In genomic region chr4:7768736-7769135, GRCh38 we compare ENCODE assay signal across 21 cellular contexts.
DNase-seq lines count a peak whose midpoint lies in the region; ATAC-seq and TF ChIP-seq lines count a peak whose summit lies in the region.
"Had no signal": no experiment of that assay in that cellular context is flagged by ENCODE, and none has a peak within 500 bp of the region (broad histone marks: within the 10 kb centered on the region; RNA-seq: fewer than 3 reads in every experiment).

No MANE protein-coding gene starts in this region.

- no peak overlapping the region for H3K9ac ChIP-seq in BLaER1
- H3K9ac ChIP-seq: KMS-11 had no signal

- H4K20me1 ChIP-seq in BLaER1 = no peaks in the 10 kb centered on the region

- H3K4me2 ChIP-seq in BLaER1 = peak overlapping the region; percentile 70
- H3K4me2 ChIP-seq: KMS-11 had no signal

- peak overlapping the region; percentile 59 for H3K4me3 Mint-ChIP-seq in endothelial cell (ENCODE audit: unreplicated experiment)
- H3K4me3 Mint-ChIP-seq: CD4-positive, alpha-beta T cell had no signal

- TF ChIP-seq POLR2A in spleen (IDR thresholded peaks at IDR 0.05) = no peak

- peaks cover 10% of the 10 kb centered on the region for H3K27me3 Mint-ChIP-seq in endothelial cell (ENCODE audit: unreplicated experiment)
- H3K27me3 Mint-ChIP-seq: CD4-positive, alpha-beta T cell had no signal

- H3K4me3 ChIP-seq in BLaER1 = no peak overlapping the region
- no peak overlapping the region for H3K4me3 ChIP-seq in H7 (ENCODE audit: insufficient read depth, low read depth, low read length)
- no peak overlapping the region for H3K4me3 ChIP-seq in spleen

- no peak for ATAC-seq in activated CD4-positive, CD25-positive, alpha-beta regulatory T cell treated with anti-CD3 and anti-CD28 coated beads, Interleukin-2, amount 50 U/mL, for 24 hours
- ATAC-seq: Right ventricle myocardium inferior had no signal

- 85 to 96% (median 92%) methylated on average over 13 to 16 of the region's 16 CpGs for WGBS in spleen, 5 donors

- peaks cover 41% of the 10 kb centered on the region for H3K4me1 ChIP-seq in BLaER1
- peaks cover 0 to 16% (median 0%) of the 10 kb centered on the region in 6 donors for H3K4me1 ChIP-seq in spleen

- H3K27me3 ChIP-seq in BLaER1 (no peaks in the 10 kb centered on the region), H7 (ENCODE audit: control insufficient read depth, insufficient read depth, low read length) (no peaks in the 10 kb centered on the region), spleen (replicated peaks in 1 of 7) (no peaks in the 10 kb centered on the region)
- H3K27me3 ChIP-seq: BE2C had no signal

- DNase-seq in H7 (peak; percentile 39), endothelial cell (ENCODE audit: low spot score) (no peak), spleen (peak; percentile 66), T-helper 9 cell (no peak), 8988T (no peak)
- DNase-seq: BE2C; CD4-positive, alpha-beta T cell; COR-L47; DMS79; HCEC 1CT; NCI-H1092 treated with DMSO at 0.1 percent for 48 hours; NCI-H146; NCI-H2029; NCI-H226; NCI-H524; NCI-H82; OCI-M1 had no signal

- no peaks in the 10 kb centered on the region for H3K9me3 Mint-ChIP-seq in endothelial cell (ENCODE audit: unreplicated experiment)
- H3K9me3 Mint-ChIP-seq: CD4-positive, alpha-beta T cell had no signal

- intact Hi-C loops in spleen (cut with DNase I; ENCODE audit: low total_unique reads) = no loop called here

- H3K27ac Mint-ChIP-seq in endothelial cell (ENCODE audit: unreplicated experiment) = no peak overlapping the region
- H3K27ac Mint-ChIP-seq: CD4-positive, alpha-beta T cell had no signal

- TF ChIP-seq CTCF in endothelial cell (IDR thresholded peaks at IDR 0.05; ENCODE audit: unreplicated experiment) (no peak), spleen (IDR thresholded peaks at IDR 0.05 in 8 of 11, conservative IDR thresholded peaks at IDR 0.05 in 3 of 11) (no peak)

- H3K36me3 ChIP-seq in BLaER1 (peaks cover 24% of the 10 kb centered on the region; the same call in 1 of the 2 replicates), H7 (replicated peaks; ENCODE audit: control insufficient read depth, insufficient read depth, low read length) (peaks cover 1% of the 10 kb centered on the region), spleen (peaks cover 0 to 92% (median 30%) of the 10 kb centered on the region in 6 donors)

- H3K27ac ChIP-seq in BLaER1 (no peak overlapping the region), spleen (no peak overlapping the region)
- H3K27ac ChIP-seq: KMS-11 had no signal

- H3K36me3 Mint-ChIP-seq in endothelial cell (ENCODE audit: low read depth, unreplicated experiment) = peaks cover 46% of the 10 kb centered on the region

- H3K9me3 ChIP-seq in BLaER1 (no peaks in the 10 kb centered on the region), spleen (no peaks in the 10 kb centered on the region)
- H3K9me3 ChIP-seq: BE2C had no signal

- H3K4me1 Mint-ChIP-seq in endothelial cell (ENCODE audit: unreplicated experiment) = peaks cover 4% of the 10 kb centered on the region

Comparison
In these comparisons a context has a peak if more than half of its experiments do, and no peak if none do; other contexts are left out.
1. DNase-seq: peak in H7 (single experiment) and spleen (single experiment); none in endothelial cell (single experiment), T-helper 9 cell (single experiment) and 8988T (single experiment).